ENCODE assay signal across 16 cellular contexts in genomic region chr7:76390092-76390491, GRCh38. TPM values are rescaled to one million over a fixed set of nuclear protein-coding genes. Genes with fewer than 3 reads are reported as not detected.
"Had no signal": no experiment of that assay in that cellular context is flagged by ENCODE, and none has a peak within 500 bp of the region (broad histone marks: within the 10 kb centered on the region; RNA-seq: fewer than 3 reads in every experiment).

No MANE protein-coding gene starts in this region.

- H3K4me3 Mint-ChIP-seq: activated naive CD4-positive, alpha-beta T cell treated with anti-CD3 and anti-CD28 coated beads for 36 hours; activated naive CD8-positive, alpha-beta T cell treated with anti-CD3 and anti-CD28 coated beads, Interleukin-2, amount 50 U/mL, for 24 hours; activated T-helper 17 cell treated with anti-CD3 and anti-CD28 coated beads, Interleukin-2, amount 50 U/mL, for 72 hours had no signal

- H3K27ac ChIP-seq: breast epithelium, lower lobe of right lung, upper lobe of right lung had no signal

- H3K36me3 ChIP-seq: breast epithelium, gastroesophageal sphincter, heart right ventricle, lower lobe of right lung, upper lobe of right lung had no signal

- H3K4me3 ChIP-seq: breast epithelium, gastroesophageal sphincter, heart right ventricle, lower lobe of right lung, upper lobe of right lung had no signal

- DNase-seq: activated CD4-positive, alpha-beta T cell treated with anti-CD3 and anti-CD28 coated beads for 48 hours; activated naive CD4-positive, alpha-beta T cell treated with anti-CD3 and anti-CD28 coated beads for 36 hours; activated naive CD8-positive, alpha-beta T cell treated with anti-CD3 and anti-CD28 coated beads, Interleukin-2, amount 50 U/mL, for 24 hours; aorta; heart right ventricle; left cardiac atrium; lower lobe of right lung; midbrain; retina; stimulated activated CD4-positive, alpha-beta T cell treated with anti-CD3 and anti-CD28 coated beads, Interleukin-2, amount 100 ng/mL, for 48 hours; stimulated activated naive CD4-positive, alpha-beta T cell; upper lobe of right lung had no signal

- H3K9me3 ChIP-seq: breast epithelium, gastroesophageal sphincter, heart right ventricle, lower lobe of right lung, upper lobe of right lung had no signal

- H3K27ac Mint-ChIP-seq: activated naive CD4-positive, alpha-beta T cell treated with anti-CD3 and anti-CD28 coated beads for 36 hours; activated naive CD8-positive, alpha-beta T cell treated with anti-CD3 and anti-CD28 coated beads, Interleukin-2, amount 50 U/mL, for 24 hours had no signal

- ATAC-seq: activated naive CD8-positive, alpha-beta T cell treated with anti-CD3 and anti-CD28 coated beads, Interleukin-2, amount 50 U/mL, for 24 hours; activated T-helper 17 cell treated with anti-CD3 and anti-CD28 coated beads, Interleukin-2, amount 50 U/mL, for 72 hours; gastroesophageal sphincter; heart right ventricle; left cardiac atrium; lower lobe of right lung; SK-N-SH treated with all-trans-retinoic acid at 6 μM for 48 hours; upper lobe of right lung had no signal

- H3K27me3 Mint-ChIP-seq: activated naive CD8-positive, alpha-beta T cell treated with anti-CD3 and anti-CD28 coated beads, Interleukin-2, amount 50 U/mL, for 24 hours; activated T-helper 17 cell treated with anti-CD3 and anti-CD28 coated beads, Interleukin-2, amount 50 U/mL, for 72 hours had no signal

- H3K27me3 ChIP-seq: breast epithelium, gastroesophageal sphincter, heart right ventricle, upper lobe of right lung had no signal

- H3K4me1 Mint-ChIP-seq: activated T-helper 17 cell treated with anti-CD3 and anti-CD28 coated beads, Interleukin-2, amount 50 U/mL, for 72 hours had no signal

- H3K9me3 Mint-ChIP-seq: activated naive CD4-positive, alpha-beta T cell treated with anti-CD3 and anti-CD28 coated beads for 36 hours; activated naive CD8-positive, alpha-beta T cell treated with anti-CD3 and anti-CD28 coated beads, Interleukin-2, amount 50 U/mL, for 24 hours; activated T-helper 17 cell treated with anti-CD3 and anti-CD28 coated beads, Interleukin-2, amount 50 U/mL, for 72 hours had no signal

- H3K4me1 ChIP-seq: breast epithelium had no signal

RNA-seq across cellular contexts. Expression of gene ZP3, which starts 34.7 kb away (rescaled TPM):
- total RNA-seq: lower lobe of right lung had no signal
